28 cellular contexts compared by ENCODE assay signal in genomic region chr12:120998435-120998834, GRCh38. TPM values are rescaled to one million over a fixed set of nuclear protein-coding genes. Genes with fewer than 3 reads are reported as not detected.
"Had no signal": no experiment of that assay in that cellular context is flagged by ENCODE, and none has a peak within 500 bp of the region (broad histone marks: within the 10 kb centered on the region; RNA-seq: fewer than 3 reads in every experiment).

No MANE protein-coding gene starts in this region.

- H3K27ac ChIP-seq: colonic mucosa, heart left ventricle, neutrophil, psoas muscle, spleen, testis, tibial nerve had no signal

- H3K4me1 Mint-ChIP-seq: naive B cell; stimulated activated naive B cell treated with anti-CD40 and anti-IgM and Interleukin-4, amounts not matched to agents 10 μg/mL and 1 μg/mL and 100 μg/mL, for 72 hours had no signal

- DNase-seq: colonic mucosa; effector CD4-positive, alpha-beta T cell; endodermal cell; heart left ventricle; hippocampal formation; kidney glomerular epithelial cell; mesendoderm; naive B cell; psoas muscle; retina; stimulated activated CD4-positive, alpha-beta T cell treated with anti-CD3 and anti-CD28 coated beads, Interleukin-2, amount 100 ng/mL, for 24 hours; stimulated activated CD4-positive, alpha-beta T cell treated with anti-CD3 and anti-CD28 coated beads, Interleukin-4, amount 100 ng/mL, for 4 hours; stimulated activated naive B cell treated with anti-CD40 and anti-IgM and Interleukin-4, amounts not matched to agents 10 μg/mL and 1 μg/mL and 100 μg/mL, for 72 hours; stimulated activated naive CD8-positive, alpha-beta T cell treated with anti-CD3 and anti-CD28 coated beads, Interleukin-15, amount 100 ng/mL, for 72 hours; testis had no signal

- H3K4me1 ChIP-seq: colonic mucosa, psoas muscle, spleen, testis had no signal

- ATAC-seq: sciatic nerve had no signal

- H3K27me3 ChIP-seq: colonic mucosa, neutrophil, testis had no signal

- H3K4me3 Mint-ChIP-seq: naive B cell; stimulated activated naive B cell treated with anti-CD40 and anti-IgM and Interleukin-4, amounts not matched to agents 10 μg/mL and 1 μg/mL and 100 μg/mL, for 72 hours; stimulated activated naive CD8-positive, alpha-beta T cell treated with anti-CD3 and anti-CD28 coated beads, Interleukin-15, amount 100 ng/mL, for 72 hours had no signal

- H3K9me3 ChIP-seq: colonic mucosa, heart left ventricle, neutrophil, psoas muscle, spleen, testis, tibial nerve had no signal

- H3K9me3 Mint-ChIP-seq: endodermal cell had no signal

- H3K36me3 ChIP-seq: colonic mucosa had no signal

- H3K27ac Mint-ChIP-seq: endodermal cell; naive B cell; stimulated activated naive B cell treated with anti-CD40 and anti-IgM and Interleukin-4, amounts not matched to agents 10 μg/mL and 1 μg/mL and 100 μg/mL, for 72 hours; stimulated activated naive CD8-positive, alpha-beta T cell treated with anti-CD3 and anti-CD28 coated beads, Interleukin-15, amount 100 ng/mL, for 72 hours had no signal

- H3K4me3 ChIP-seq: colonic mucosa, heart left ventricle, psoas muscle, spleen, testis, tibial nerve had no signal

RNA-seq across cellular contexts. Expression of gene HNF1A, which starts 20.1 kb away (rescaled TPM):
- total RNA-seq: dermis microvascular lymphatic vessel endothelial cell, frontal cortex, glomerular endothelial cell, heart left ventricle, lung microvascular endothelial cell, osteoblast, psoas muscle, sciatic nerve, skeletal muscle tissue, spleen, subcutaneous adipose tissue, tibial nerve, ureter had no signal
- polyA plus RNA-seq: neural cell, spleen had no signal

RNA-seq across cellular contexts. Expression of gene OASL, which starts 40.6 kb away (rescaled TPM):
- total RNA-seq: endodermal cell, frontal cortex, skeletal muscle tissue had no signal
